16 cellular contexts compared by ENCODE assay signal in the genomic region with DNA sequence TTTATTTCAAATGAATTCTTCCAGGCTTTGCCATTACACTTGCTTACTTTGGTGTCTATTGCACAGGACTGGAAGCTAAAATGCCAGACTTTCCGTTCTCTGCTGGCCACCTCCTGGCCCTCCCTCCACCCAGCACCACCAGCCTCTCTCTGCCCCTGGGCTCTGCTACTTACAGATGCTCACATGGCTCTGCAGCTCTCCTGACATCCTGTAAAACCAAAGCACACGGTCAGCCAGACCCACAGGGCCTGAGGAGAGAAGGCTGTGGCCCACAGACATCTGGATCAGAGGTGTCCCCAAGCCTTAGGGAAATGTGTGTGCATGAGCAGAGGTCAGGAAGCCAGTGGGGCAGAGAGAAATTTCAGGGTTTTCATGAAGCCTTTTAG. TPM values are rescaled to one million over a fixed set of nuclear protein-coding genes. Genes with fewer than 3 reads are reported as not detected.
DNase-seq lines count a peak whose midpoint lies in the region; ATAC-seq and TF ChIP-seq lines count a peak whose summit lies in the region.
"Had no signal": no experiment of that assay in that cellular context is flagged by ENCODE, and none has a peak within 500 bp of the region (broad histone marks: within the 10 kb centered on the region; RNA-seq: fewer than 3 reads in every experiment).

No MANE protein-coding gene starts in this region.

- peaks cover 18% of the 10 kb centered on the region for H3K4me1 Mint-ChIP-seq in activated naive CD4-positive, alpha-beta T cell treated with anti-CD3 and anti-CD28 coated beads, Interleukin-2, amount 10 ng/mL, durations not matched to agents 7 days and 5 days

- no peaks in the 10 kb centered on the region for H3K9me3 ChIP-seq in Panc1 (ENCODE audit: control insufficient read depth, insufficient read depth, low read depth, low read length)
- no peaks in the 10 kb centered on the region for H3K9me3 ChIP-seq in upper lobe of right lung
- H3K9me3 ChIP-seq: sigmoid colon had no signal

- H3K4me1 ChIP-seq in Panc1 (ENCODE audit: control insufficient read depth, insufficient read depth, low read length), result no peaks in the 10 kb centered on the region; the same call in 1 of the 2 replicates
- peaks cover 8% of the 10 kb centered on the region for H3K4me1 ChIP-seq in upper lobe of right lung

- H3K27ac ChIP-seq in Panc1 (ENCODE audit: low read length), result no peak overlapping the region
- no peak overlapping the region for H3K27ac ChIP-seq in upper lobe of right lung
- H3K27ac ChIP-seq: sigmoid colon, SJSA1 had no signal

- BruUV-seq in Panc1 (replicated peaks; lab: Mats Ljungman, UMichigan), result no TSS peak

- H3K27me3 ChIP-seq in Panc1 (ENCODE audit: control insufficient read depth, insufficient read depth, low read length) (peaks cover 21% of the 10 kb centered on the region), upper lobe of right lung (peaks cover 45% of the 10 kb centered on the region)

- TF ChIP-seq CTCF in Panc1 (IDR thresholded peaks at IDR 0.05) (no peak), upper lobe of right lung (IDR thresholded peaks at IDR 0.05) (no peak)

- intact Hi-C loops in Panc1 (cut with micrococcal nuclease; ENCODE audit: unreplicated experiment), result no loop called here
- intact Hi-C loops in upper lobe of right lung (cut with DNase I), result no loop called here

- CTCF ChIA-PET in activated naive CD4-positive, alpha-beta T cell treated with anti-CD3 and anti-CD28 coated beads, Interleukin-2, amount 10 ng/mL, durations not matched to agents 7 days and 5 days (lab: Charles Lee), result interaction anchor here (0.6 to 1.3 kb wide), 2 partner anchors 34 to 278 kb away, joined by 3 read pairs; no protein-coding TSS in a partner anchor
- CTCF ChIA-PET in Panc1 (lab: Charles Lee), result interaction anchor here (0.7 kb wide), 1 partner anchor 179 kb away, joined by 3 read pairs; no protein-coding TSS in a partner anchor

- POLR2A ChIA-PET in Panc1 (lab: Charles Lee), result no interaction called here

- H3K4me3 Mint-ChIP-seq in activated naive CD4-positive, alpha-beta T cell treated with anti-CD3 and anti-CD28 coated beads, Interleukin-2, amount 10 ng/mL, durations not matched to agents 7 days and 5 days, result peak overlapping the region; percentile 75

- H3K36me3 Mint-ChIP-seq in activated naive CD4-positive, alpha-beta T cell treated with anti-CD3 and anti-CD28 coated beads, Interleukin-2, amount 10 ng/mL, durations not matched to agents 7 days and 5 days, result no peaks in the 10 kb centered on the region
- H3K36me3 Mint-ChIP-seq in activated naive CD4-positive, alpha-beta T cell treated with anti-CD3 and anti-CD28 coated beads, Interleukin-2, amount 50 U/mL, for 72 hours, result no peaks in the 10 kb centered on the region

- in situ Hi-C loops in Panc1 (cut with HindIII; ENCODE audit: low pct_unique_long_range_greater_than_20kb, low sequenced_read_pairs), result no loop called here

- ATAC-seq in activated naive CD4-positive, alpha-beta T cell treated with anti-CD3 and anti-CD28 coated beads, Interleukin-2, amount 50 U/mL, for 72 hours, result no peak
- ATAC-seq in Panc1 (0 out of 2 replicates have a peak, but pooled peaks have one; percentile 42), upper lobe of right lung (no peak)

- peaks cover 79% of the 10 kb centered on the region for H3K27me3 Mint-ChIP-seq in activated naive CD4-positive, alpha-beta T cell treated with anti-CD3 and anti-CD28 coated beads, Interleukin-2, amount 10 ng/mL, durations not matched to agents 7 days and 5 days

- no peaks in the 10 kb centered on the region for H3K9me3 Mint-ChIP-seq in activated naive CD4-positive, alpha-beta T cell treated with anti-CD3 and anti-CD28 coated beads, Interleukin-2, amount 10 ng/mL, durations not matched to agents 7 days and 5 days
- H3K9me3 Mint-ChIP-seq in activated naive CD4-positive, alpha-beta T cell treated with anti-CD3 and anti-CD28 coated beads, Interleukin-2, amount 50 U/mL, for 72 hours, result no peaks in the 10 kb centered on the region

- no peak overlapping the region for H3K27ac Mint-ChIP-seq in activated naive CD4-positive, alpha-beta T cell treated with anti-CD3 and anti-CD28 coated beads, Interleukin-2, amount 10 ng/mL, durations not matched to agents 7 days and 5 days
- peak overlapping the region in 1 of 2 donors; percentile 59 for H3K27ac Mint-ChIP-seq in activated naive CD4-positive, alpha-beta T cell treated with anti-CD3 and anti-CD28 coated beads, Interleukin-2, amount 50 U/mL, for 72 hours

- DNase-seq in activated naive CD4-positive, alpha-beta T cell treated with anti-CD3 and anti-CD28 coated beads, Interleukin-2, amount 10 ng/mL, durations not matched to agents 7 days and 5 days, result no peak
- DNase-seq in activated naive CD4-positive, alpha-beta T cell treated with anti-CD3 and anti-CD28 coated beads, Interleukin-2, amount 50 U/mL, for 72 hours (ENCODE audit: low spot score in 2 of 2), result no peak
- DNase-seq in Panc1 (ENCODE audit: low read depth, low spot score) (no peak), left kidney (ENCODE audit: low read depth, low spot score) (peak; percentile 11), upper lobe of right lung (no peak), OCI-M2 (lab: John Stamatoyannopoulos, UW; ENCODE audit: unreplicated experiment) (no peak), NCI-H1694 (lab: John Stamatoyannopoulos, UW) (no peak)
- DNase-seq: aorta, IMR-90, sigmoid colon had no signal

- H3K36me3 ChIP-seq in Panc1 (ENCODE audit: control insufficient read depth, insufficient read depth, low read length) (no peaks in the 10 kb centered on the region), upper lobe of right lung (no peaks in the 10 kb centered on the region)
- H3K36me3 ChIP-seq: sigmoid colon, SJSA1 had no signal

- H3K4me3 ChIP-seq in Panc1 (ENCODE audit: low read depth in 2 of 2, low read length in 2 of 2) (no peak overlapping the region), upper lobe of right lung (peak overlapping the region; percentile 29)

RNA-seq across cellular contexts. Expression of a gene that starts 11.6 kb away (rescaled TPM):
- not detected for total RNA-seq in activated naive CD4-positive, alpha-beta T cell treated with anti-CD3 and anti-CD28 coated beads, Interleukin-2, amount 50 U/mL, for 72 hours
- total RNA-seq in Panc1 (2021; ENCODE audit: unreplicated experiment) (not detected), upper lobe of right lung (3.5 TPM)
- 0.80 TPM for polyA plus RNA-seq in Panc1 (2012; ENCODE audit: insufficient read length)
- total RNA-seq: endothelial cell of umbilical vein, fibroblast of villous mesenchyme, H4, IMR-90, sigmoid colon had no signal
- polyA plus RNA-seq: aorta, endothelial cell of umbilical vein, IMR-90, sigmoid colon had no signal

RNA-seq across cellular contexts. Expression of a gene that starts 11.6 kb away (rescaled TPM):
- total RNA-seq in activated naive CD4-positive, alpha-beta T cell treated with anti-CD3 and anti-CD28 coated beads, Interleukin-2, amount 50 U/mL, for 72 hours, result not detected
- total RNA-seq in Panc1 (2021; ENCODE audit: unreplicated experiment) (not detected), upper lobe of right lung (not detected)
- not detected for polyA plus RNA-seq in Panc1 (2012; ENCODE audit: insufficient read length)
- total RNA-seq: aorta, endothelial cell of umbilical vein, fibroblast of villous mesenchyme, H4, IMR-90, omental fat pad, sigmoid colon, SJSA1 had no signal
- polyA plus RNA-seq: aorta, endothelial cell of umbilical vein, IMR-90 had no signal

RNA-seq across cellular contexts. Expression of a gene that starts 39.7 kb away (rescaled TPM):
- total RNA-seq in activated naive CD4-positive, alpha-beta T cell treated with anti-CD3 and anti-CD28 coated beads, Interleukin-2, amount 50 U/mL, for 72 hours, result not detected
- 0.33 TPM for total RNA-seq in Panc1 (2021; ENCODE audit: unreplicated experiment)
- 0.56 TPM for polyA plus RNA-seq in Panc1 (2012; ENCODE audit: insufficient read length)
- not detected for total RNA-seq in upper lobe of right lung
- total RNA-seq: aorta, endothelial cell of umbilical vein, fibroblast of villous mesenchyme, IMR-90, omental fat pad, sigmoid colon, SJSA1, subcutaneous adipose tissue had no signal
- polyA plus RNA-seq: endothelial cell of umbilical vein, IMR-90 had no signal
